10 cellular contexts compared by ENCODE assay signal in genomic region chr22:49212002-49212401, GRCh38.
"Had no signal": no experiment of that assay in that cellular context is flagged by ENCODE, and none has a peak within 500 bp of the region (broad histone marks: within the 10 kb centered on the region; RNA-seq: fewer than 3 reads in every experiment).

No MANE protein-coding gene starts in this region.

- H3K4me1 ChIP-seq: transverse colon had no signal

- H3K9me3 ChIP-seq: ovary, SK-N-SH, transverse colon had no signal

- H3K27me3 ChIP-seq: ovary, transverse colon had no signal

- H3K9ac ChIP-seq: SK-N-SH had no signal

- H3K36me3 Mint-ChIP-seq: stimulated activated memory B cell treated with anti-CD40 and anti-IgM and Interleukin-4, amounts not matched to agents 10 μg/mL and 1 μg/mL and 100 μg/mL, for 72 hours; T-cell had no signal

- H3K27ac Mint-ChIP-seq: activated CD8-positive, alpha-beta T cell treated with anti-CD3 and anti-CD28 coated beads for 36 hours; activated T-helper 1 cell treated with anti-CD3 and anti-CD28 coated beads, Interleukin-12 subunit alpha, Interleukin-12 subunit beta, Interleukin-2, Interleukin-4 antibody, amounts not matched to agents 30 ng/mL and 10 ng/mL and 1 ng/mL, durations not matched to agents 14 hours and 24 hours and 36 hours; stimulated activated memory B cell treated with anti-CD40 and anti-IgM and Interleukin-4, amounts not matched to agents 10 μg/mL and 1 μg/mL and 100 μg/mL, for 72 hours; T-cell had no signal

- H3K4me1 Mint-ChIP-seq: stimulated activated memory B cell treated with anti-CD40 and anti-IgM and Interleukin-4, amounts not matched to agents 10 μg/mL and 1 μg/mL and 100 μg/mL, for 72 hours; T-cell had no signal

- H3K4me3 Mint-ChIP-seq: activated CD8-positive, alpha-beta T cell treated with anti-CD3 and anti-CD28 coated beads for 36 hours; activated T-helper 1 cell treated with anti-CD3 and anti-CD28 coated beads, Interleukin-12 subunit alpha, Interleukin-12 subunit beta, Interleukin-2, Interleukin-4 antibody, amounts not matched to agents 30 ng/mL and 10 ng/mL and 1 ng/mL, durations not matched to agents 14 hours and 24 hours and 36 hours; stimulated activated memory B cell treated with anti-CD40 and anti-IgM and Interleukin-4, amounts not matched to agents 10 μg/mL and 1 μg/mL and 100 μg/mL, for 72 hours; T-cell had no signal

- ATAC-seq: activated CD8-positive, alpha-beta T cell treated with anti-CD3 and anti-CD28 coated beads for 36 hours; stimulated activated memory B cell treated with anti-CD40 and anti-IgM and Interleukin-4, amounts not matched to agents 10 μg/mL and 1 μg/mL and 100 μg/mL, for 72 hours; T-cell had no signal

- DNase-seq: activated CD8-positive, alpha-beta T cell treated with anti-CD3 and anti-CD28 coated beads for 36 hours; activated naive CD4-positive, alpha-beta T cell treated with Interleukin-2 at 50 U/mL for 16 hours; SK-N-SH; stimulated activated CD4-positive, alpha-beta T cell treated with anti-CD3 and anti-CD28 coated beads, Interleukin-2, amount 100 ng/mL, for 48 hours; T-helper 9 cell; transverse colon had no signal

- H3K9me3 Mint-ChIP-seq: activated CD8-positive, alpha-beta T cell treated with anti-CD3 and anti-CD28 coated beads for 36 hours; activated T-helper 1 cell treated with anti-CD3 and anti-CD28 coated beads, Interleukin-12 subunit alpha, Interleukin-12 subunit beta, Interleukin-2, Interleukin-4 antibody, amounts not matched to agents 30 ng/mL and 10 ng/mL and 1 ng/mL, durations not matched to agents 14 hours and 24 hours and 36 hours; stimulated activated memory B cell treated with anti-CD40 and anti-IgM and Interleukin-4, amounts not matched to agents 10 μg/mL and 1 μg/mL and 100 μg/mL, for 72 hours; T-cell had no signal

- H3K4me2 ChIP-seq: SK-N-SH had no signal

- H3K27ac ChIP-seq: ovary, transverse colon had no signal
